ENCODE assay signal across 2 cellular contexts in the genomic region with DNA sequence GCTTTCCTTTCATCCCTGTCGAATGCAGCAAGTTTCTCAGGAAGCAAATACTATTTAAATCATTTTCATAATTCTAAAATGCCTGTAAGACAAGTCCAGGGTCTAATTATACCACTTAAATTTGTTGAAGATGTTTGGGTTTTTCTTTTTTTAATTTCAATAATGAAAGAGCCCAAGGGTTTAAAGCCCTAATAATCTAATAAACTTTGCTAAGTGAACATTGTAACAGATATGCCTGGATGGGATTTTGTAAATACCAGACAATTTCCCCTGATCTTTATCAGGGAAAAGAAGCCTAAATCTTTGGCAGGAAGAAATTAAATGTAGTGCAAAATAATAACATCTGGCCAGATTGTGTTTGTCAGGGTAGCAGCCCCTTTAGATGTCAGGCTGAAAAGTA.
TF ChIP-seq lines count a peak whose summit lies in the region.

No MANE protein-coding gene starts in this region.

TF ChIP-seq in HepG2, 621 proteins besides CTCF, POLR2A, EP300 and RAD21:
- no peak for TF ChIP-seq PHF20 (CRISPR knock-in tag; IDR thresholded peaks at IDR 0.05)
- peak; percentile 49 for TF ChIP-seq RBM22 (optimal IDR thresholded peaks at IDR 0.05; ENCODE audit: low read length)
TF ChIP-seq in HepG2: peak in this region for 1.

TF ChIP-seq in SK-N-SH, 30 proteins besides CTCF, POLR2A, EP300 and RAD21:
- TF ChIP-seq SMC3 (IDR thresholded peaks at IDR 0.05; ENCODE audit: low read depth, low read length) = no peak
- TF ChIP-seq GATA2 (CRISPR knock-in tag; IDR thresholded peaks at IDR 0.05) = peak; percentile 10; the same call in 1 of the 2 replicates
